ENCODE assay signal across 8 cellular contexts in the genomic region with DNA sequence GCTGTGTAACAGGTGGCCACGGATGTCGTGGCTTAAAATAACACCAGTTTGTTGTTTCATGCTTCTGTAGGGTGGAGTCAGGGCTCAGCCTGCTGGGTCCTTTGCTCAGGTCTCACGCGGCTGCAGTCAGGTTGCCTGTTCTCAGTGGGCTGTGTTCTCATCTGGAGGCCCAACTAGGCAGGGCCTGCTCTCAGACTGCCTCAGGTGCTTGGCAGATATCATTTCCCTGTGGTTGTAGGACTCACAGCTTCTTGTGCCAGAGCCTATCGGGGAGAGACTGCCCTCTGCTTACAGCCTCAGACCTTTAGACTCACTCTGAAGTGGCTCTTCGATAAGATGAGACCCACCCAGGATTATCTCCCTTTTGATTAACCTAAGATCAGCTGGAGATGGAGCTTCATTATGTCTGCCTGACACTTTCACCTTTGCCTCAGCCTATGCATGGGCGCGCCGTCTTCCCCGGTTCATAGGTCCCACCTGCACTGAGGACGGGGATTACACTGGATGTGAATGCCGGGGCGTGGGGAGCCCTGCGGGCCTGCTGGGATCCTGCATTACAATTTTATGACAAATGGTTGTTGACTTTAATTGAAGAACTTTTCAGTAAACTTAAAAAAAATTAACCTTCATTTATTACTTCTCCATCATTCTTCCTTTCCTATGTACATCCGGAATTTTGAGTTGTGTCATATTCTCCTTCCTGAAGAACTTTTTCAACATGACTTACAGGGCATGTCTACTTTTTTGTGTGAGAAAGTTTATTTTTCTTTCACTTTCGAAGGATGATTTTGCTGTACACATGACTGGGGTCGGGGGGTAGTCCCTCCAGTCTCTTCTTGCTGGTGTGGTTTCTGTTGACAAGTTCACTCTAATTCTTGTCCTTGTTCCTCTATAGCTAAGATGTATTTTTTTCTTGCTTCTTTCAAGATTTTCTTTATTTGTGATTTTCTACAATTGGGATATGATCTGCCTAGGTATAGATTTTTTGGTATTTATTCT. TPM values are rescaled to one million over a fixed set of nuclear protein-coding genes. Genes with fewer than 3 reads are reported as not detected.
DNase-seq lines count a peak whose midpoint lies in the region; ATAC-seq, FAIRE-seq and TF ChIP-seq lines count a peak whose summit lies in the region.

No MANE protein-coding gene starts in this region.

- DNase-seq in activated CD4-positive, alpha-beta T cell treated with anti-CD3 and anti-CD28 coated beads for 36 hours = peak; percentile 54
- no peak for DNase-seq in activated CD4-positive, alpha-beta T cell treated with anti-CD3 and anti-CD28 coated beads for 4 hours
- DNase-seq in activated naive CD4-positive, alpha-beta T cell treated with anti-CD3 and anti-CD28 coated beads, Interleukin-2, amount 50 U/mL, for 16 hours = peak; percentile 29
- DNase-seq in small intestine (peak; percentile 97), cerebellum (ENCODE audit: low spot score) (no peak), DMS114 treated with DMSO at 0.1 percent for 48 hours (lab: John Stamatoyannopoulos, UW; ENCODE audit: unreplicated experiment) (no peak), PC-9 (no peak)

- H3K27ac Mint-ChIP-seq in activated CD4-positive, alpha-beta T cell treated with anti-CD3 and anti-CD28 coated beads for 36 hours = peak overlapping the region; percentile 40

- H3K4me3 ChIP-seq in small intestine (ENCODE audit: low read depth in 1 of 2, low read length in 2 of 2) = no peak overlapping the region
- H3K4me3 ChIP-seq in PC-9 = no peak overlapping the region

- peak overlapping the region; percentile 65 to 78 for H3K27ac ChIP-seq in small intestine (ENCODE audit: low read depth in 1 of 2, low read length in 1 of 2)
- H3K27ac ChIP-seq in PC-9 = no peak overlapping the region

- H3K9me2 ChIP-seq in PC-9 (ENCODE audit: insufficient read depth) = no peaks in the 10 kb centered on the region

- peaks cover 19 to 24% of the 10 kb centered on the region in 2 donors for H3K4me1 ChIP-seq in small intestine (ENCODE audit: control insufficient read depth in 2 of 2, insufficient read depth in 1 of 2, low read depth in 1 of 2, low read length in 1 of 2)
- H3K4me1 ChIP-seq in PC-9 (replicated peaks; ENCODE audit: insufficient read depth) = peaks cover 26% of the 10 kb centered on the region

- CTCF ChIA-PET in activated CD4-positive, alpha-beta T cell treated with anti-CD3 and anti-CD28 coated beads for 36 hours (lab: Charles Lee) = interaction anchor here (1.0 kb wide), 1 partner anchor 22 kb away, joined by 3 read pairs; no protein-coding TSS in a partner anchor
- CTCF ChIA-PET in PC-9 (lab: Charles Lee) = no interaction called here

- H3K27me3 ChIP-seq in small intestine (ENCODE audit: control insufficient read depth in 2 of 2, insufficient read depth in 2 of 2, low read length in 2 of 2) (no peaks in the 10 kb centered on the region), PC-9 (ENCODE audit: insufficient read depth, low read depth) (no peaks in the 10 kb centered on the region)

- no peak overlapping the region for H2AFZ ChIP-seq in PC-9

- no peaks in the 10 kb centered on the region for H3K27me3 Mint-ChIP-seq in activated CD4-positive, alpha-beta T cell treated with anti-CD3 and anti-CD28 coated beads for 36 hours

- no peaks in the 10 kb centered on the region for H3K9me3 Mint-ChIP-seq in activated CD4-positive, alpha-beta T cell treated with anti-CD3 and anti-CD28 coated beads for 36 hours (ENCODE audit: low read depth)

- no peaks in the 10 kb centered on the region for H3K36me3 Mint-ChIP-seq in activated CD4-positive, alpha-beta T cell treated with anti-CD3 and anti-CD28 coated beads for 36 hours (ENCODE audit: low read depth)

- no peaks in the 10 kb centered on the region for H4K20me1 ChIP-seq in PC-9 (ENCODE audit: insufficient read depth)

- ATAC-seq in activated CD4-positive, alpha-beta T cell treated with anti-CD3 and anti-CD28 coated beads for 36 hours = peak; percentile 84
- ATAC-seq in HG02973 (IDR thresholded peaks at IDR 0.05; ENCODE audit: unreplicated experiment) = peak; percentile 68

- WGBS in small intestine, 3 donors = 18 to 52% (median 43%) methylated on average over 17 of the region's 17 CpGs

- FAIRE-seq in small intestine (lab: Jason Lieb, UNC) = no peak

- H3K9me3 ChIP-seq in small intestine (ENCODE audit: control insufficient read depth, low read depth) (no peaks in the 10 kb centered on the region), PC-9 (ENCODE audit: insufficient read depth, low read depth) (no peaks in the 10 kb centered on the region)

- H3K79me2 ChIP-seq in PC-9 (ENCODE audit: low read depth) = peaks cover 30% of the 10 kb centered on the region

- peaks cover 21% of the 10 kb centered on the region for H3F3A ChIP-seq in PC-9 (ENCODE audit: insufficient read depth, low read depth)

- peaks cover 57% of the 10 kb centered on the region for H3K4me1 Mint-ChIP-seq in activated CD4-positive, alpha-beta T cell treated with anti-CD3 and anti-CD28 coated beads for 36 hours

- no peaks in the 10 kb centered on the region for H3K36me3 ChIP-seq in small intestine (ENCODE audit: control insufficient read depth in 2 of 2, insufficient read depth in 2 of 2, low read length in 2 of 2)
- no peaks in the 10 kb centered on the region for H3K36me3 ChIP-seq in PC-9 (ENCODE audit: low read depth)

- H3K4me3 Mint-ChIP-seq in activated CD4-positive, alpha-beta T cell treated with anti-CD3 and anti-CD28 coated beads for 36 hours = peak overlapping the region; percentile 9

- intact Hi-C loops in activated CD4-positive, alpha-beta T cell treated with anti-CD3 and anti-CD28 coated beads for 36 hours (cut with DNase I, micrococcal nuclease) = no loop called here
- intact Hi-C loops in PC-9 (cut with micrococcal nuclease; ENCODE audit: unreplicated experiment) = loop anchor here (5.0 kb wide), 2 partner anchors 44 to 131 kb away; no protein-coding TSS in a partner anchor

- TF ChIP-seq CTCF in PC-9 (conservative IDR thresholded peaks at IDR 0.05) = no peak

- BruUV-seq in PC-9 (replicated peaks; lab: Mats Ljungman, UMichigan) = no TSS peak

- POLR2A ChIA-PET in activated CD4-positive, alpha-beta T cell treated with anti-CD3 and anti-CD28 coated beads for 36 hours (lab: Charles Lee) = interaction anchor here (0.6 kb wide), 1 partner anchor 531 kb away, joined by 3 read pairs; no protein-coding TSS in a partner anchor
- POLR2A ChIA-PET in PC-9 (lab: Charles Lee; ENCODE audit: unreplicated experiment) = no interaction called here

- no peak overlapping the region for H3K4me2 ChIP-seq in PC-9

RNA-seq across cellular contexts. Expression of a gene that starts 55.5 kb away (rescaled TPM):
- 1 to 10 TPM; 8.1 to 9.3 TPM for total RNA-seq in activated CD4-positive, alpha-beta T cell treated with anti-CD3 and anti-CD28 coated beads for 36 hours
- polyA plus RNA-seq in small intestine = 10 to 100 TPM; 22.4 to 25.0 (median 23.2) TPM
- total RNA-seq in cerebellum (18.7 TPM), PC-9 (2021) (18.4 and 18.8 TPM in 2 replicates)

Comparison
In these comparisons a context has a peak if more than half of its experiments do, and no peak if none do; other contexts are left out.
1. DNase-seq: peak in activated CD4-positive, alpha-beta T cell treated with anti-CD3 and anti-CD28 coated beads for 36 hours (single experiment), activated naive CD4-positive, alpha-beta T cell treated with anti-CD3 and anti-CD28 coated beads, Interleukin-2, amount 50 U/mL, for 16 hours (single experiment) and small intestine (single experiment); none in activated CD4-positive, alpha-beta T cell treated with anti-CD3 and anti-CD28 coated beads for 4 hours (0 of 2), cerebellum (single experiment), DMS114 treated with DMSO at 0.1 percent for 48 hours (single experiment) and PC-9 (0 of 2).